ENCODE assay signal across 29 cellular contexts in genomic region chr7:22826593-22826992, GRCh38.
"Had no signal": no experiment of that assay in that cellular context is flagged by ENCODE, and none has a peak within 500 bp of the region (broad histone marks: within the 10 kb centered on the region; RNA-seq: fewer than 3 reads in every experiment).

No MANE protein-coding gene starts in this region.

- H3K27ac Mint-ChIP-seq: activated CD4-positive, alpha-beta T cell treated with anti-CD3 and anti-CD28 coated beads, Interleukin-2, amount 10 ng/mL, durations not matched to agents 24 days and 14 days; activated CD8-positive, alpha-beta T cell treated with anti-CD3 and anti-CD28 coated beads for 36 hours; activated naive CD8-positive, alpha-beta T cell treated with anti-CD3 and anti-CD28 coated beads for 36 hours; activated T-cell treated with anti-CD3 and anti-CD28 coated beads, Interleukin-2, amount 50 U/mL, for 72 hours; activated T-helper 17 cell treated with anti-CD3 and anti-CD28 coated beads, Interleukin-2, amount 50 U/mL, for 72 hours; T-helper 1 cell treated with Interleukin-12 subunit alpha and Interleukin-12 subunit beta and Interleukin-4 antibody, amounts not matched to agents 30 μg/mL and 1 μg/mL, for 36 hours; T-helper 2 cell treated with Interferon-gamma antibody and Interleukin-4, amounts not matched to agents 5 μg/mL and 100 μg/mL, for 36 hours had no signal

- H3K9me3 Mint-ChIP-seq: activated CD8-positive, alpha-beta T cell treated with anti-CD3 and anti-CD28 coated beads for 36 hours; activated naive CD8-positive, alpha-beta T cell treated with anti-CD3 and anti-CD28 coated beads for 36 hours; activated T-cell treated with anti-CD3 and anti-CD28 coated beads, Interleukin-2, amount 50 U/mL, for 72 hours; activated T-helper 17 cell treated with anti-CD3 and anti-CD28 coated beads, Interleukin-2, amount 50 U/mL, for 72 hours; T-helper 1 cell treated with Interleukin-12 subunit alpha and Interleukin-12 subunit beta and Interleukin-4 antibody, amounts not matched to agents 30 μg/mL and 1 μg/mL, for 36 hours; T-helper 2 cell treated with Interferon-gamma antibody and Interleukin-4, amounts not matched to agents 5 μg/mL and 100 μg/mL, for 36 hours had no signal

- H3K9ac ChIP-seq: SK-N-SH had no signal

- H3K4me2 ChIP-seq: SK-N-SH had no signal

- H3K27ac ChIP-seq: brain microvascular endothelial cell, SJSA1 had no signal

- H3K4me1 Mint-ChIP-seq: activated T-helper 17 cell treated with anti-CD3 and anti-CD28 coated beads, Interleukin-2, amount 50 U/mL, for 72 hours had no signal

- H3K36me3 ChIP-seq: brain microvascular endothelial cell had no signal

- H3K4me3 ChIP-seq: SJSA1 had no signal

- ATAC-seq: activated CD8-positive, alpha-beta T cell treated with anti-CD3 and anti-CD28 coated beads for 36 hours; activated T-cell treated with anti-CD3 and anti-CD28 coated beads, Interleukin-2, amount 50 U/mL, for 72 hours; activated T-helper 17 cell treated with anti-CD3 and anti-CD28 coated beads, Interleukin-2, amount 50 U/mL, for 72 hours; Panc1 had no signal

- H3K9me3 ChIP-seq: SJSA1, SK-N-SH had no signal

- H3K27me3 ChIP-seq: brain microvascular endothelial cell, SJSA1 had no signal

- DNase-seq: activated CD4-positive, alpha-beta T cell treated with anti-CD3 and anti-CD28 coated beads, Interleukin-2, amount 10 ng/mL, durations not matched to agents 24 days and 14 days; activated CD4-positive, alpha-beta T cell treated with anti-CD3 and anti-CD28 coated beads, Interleukin-2, amount 50 U/mL, for 4 hours; activated CD8-positive, alpha-beta T cell treated with anti-CD3 and anti-CD28 coated beads for 36 hours; activated effector memory CD4-positive, alpha-beta T cell treated with anti-CD3 and anti-CD28 coated beads, Interleukin-2, amount 50 U/mL, for 16 hours; activated naive CD4-positive, alpha-beta T cell; activated naive CD4-positive, alpha-beta T cell treated with anti-CD3 and anti-CD28 coated beads, Interleukin-2, amount 50 U/mL, for 16 hours; activated naive CD8-positive, alpha-beta T cell treated with anti-CD3 and anti-CD28 coated beads for 36 hours; activated T-cell treated with anti-CD3 and anti-CD28 coated beads, Interleukin-2, amount 50 U/mL, for 1 hour; activated T-cell treated with anti-CD3 and anti-CD28 coated beads, Interleukin-2, amount 50 U/mL, for 72 hours; amniotic stem cell; aorta; brain microvascular endothelial cell; central memory CD4-positive, alpha-beta T cell; Karpas-422; NCI-H1105; NCI-H1417 treated with DMSO at 0.1 percent for 48 hours; NCI-H187 treated with DMSO at 0.1 percent for 48 hours; NCI-H2081; NCI-H2171; NCI-H510A; NCI-H526; SHP77 treated with DMSO at 0.1 percent for 48 hours; SK-N-SH had no signal

- FAIRE-seq: TTC549 had no signal

- H3K4me3 Mint-ChIP-seq: activated CD4-positive, alpha-beta T cell treated with anti-CD3 and anti-CD28 coated beads, Interleukin-2, amount 10 ng/mL, durations not matched to agents 24 days and 14 days; activated CD8-positive, alpha-beta T cell treated with anti-CD3 and anti-CD28 coated beads for 36 hours; activated naive CD8-positive, alpha-beta T cell treated with anti-CD3 and anti-CD28 coated beads for 36 hours; activated T-cell treated with anti-CD3 and anti-CD28 coated beads, Interleukin-2, amount 50 U/mL, for 72 hours; activated T-helper 17 cell treated with anti-CD3 and anti-CD28 coated beads, Interleukin-2, amount 50 U/mL, for 72 hours; T-helper 1 cell treated with Interleukin-12 subunit alpha and Interleukin-12 subunit beta and Interleukin-4 antibody, amounts not matched to agents 30 μg/mL and 1 μg/mL, for 36 hours; T-helper 2 cell treated with Interferon-gamma antibody and Interleukin-4, amounts not matched to agents 5 μg/mL and 100 μg/mL, for 36 hours had no signal
